Comparison of ENCODE assay signal across 12 cellular contexts in genomic region chr19:49557641-49558325, GRCh38. TPM values are rescaled to one million over a fixed set of nuclear protein-coding genes. Genes with fewer than 3 reads are reported as not detected.
DNase-seq lines count a peak whose midpoint lies in the region; ATAC-seq, FAIRE-seq and TF ChIP-seq lines count a peak whose summit lies in the region.
"Had no signal": no experiment of that assay in that cellular context is flagged by ENCODE, and none has a peak within 500 bp of the region (broad histone marks: within the 10 kb centered on the region; RNA-seq: fewer than 3 reads in every experiment).

No MANE protein-coding gene starts in this region.

- peak overlapping the region; percentile 84 for H3K4me3 Mint-ChIP-seq in activated CD4-positive, alpha-beta T cell treated with anti-CD3 and anti-CD28 coated beads, Interleukin-2, amount 10 ng/mL, durations not matched to agents 7 days and 5 days
- H3K4me3 Mint-ChIP-seq in activated T-helper 17 cell treated with anti-CD3 and anti-CD28 coated beads, Interleukin-2, amount 50 U/mL, for 72 hours: peak overlapping the region; percentile 92
- no peak overlapping the region for H3K4me3 Mint-ChIP-seq in progenitor cell of endocrine pancreas (ENCODE audit: low read depth)

- no peak for TF ChIP-seq CTCF in progenitor cell of endocrine pancreas (IDR thresholded peaks at IDR 0.05; ENCODE audit: unreplicated experiment)

- H3K9me3 Mint-ChIP-seq in activated CD4-positive, alpha-beta T cell treated with anti-CD3 and anti-CD28 coated beads, Interleukin-2, amount 10 ng/mL, durations not matched to agents 7 days and 5 days: no peaks in the 10 kb centered on the region
- H3K9me3 Mint-ChIP-seq in activated T-helper 17 cell treated with anti-CD3 and anti-CD28 coated beads, Interleukin-2, amount 50 U/mL, for 72 hours: no peaks in the 10 kb centered on the region
- H3K9me3 Mint-ChIP-seq in progenitor cell of endocrine pancreas (ENCODE audit: low read depth): no peaks in the 10 kb centered on the region

- FAIRE-seq in frontal cortex (lab: Jason Lieb, UNC): no peak

- CTCF ChIA-PET in activated CD4-positive, alpha-beta T cell treated with anti-CD3 and anti-CD28 coated beads, Interleukin-2, amount 10 ng/mL, durations not matched to agents 7 days and 5 days (lab: Charles Lee): interaction anchor here (0.7 to 9.7 kb wide), 10 partner anchors 11 to 87 kb away, joined by 3 to 95 read pairs (median 4); partner anchors contain the start of gene RPS11

- no peak for ATAC-seq in activated T-helper 17 cell treated with anti-CD3 and anti-CD28 coated beads, Interleukin-2, amount 50 U/mL, for 72 hours (replicated peaks)
- ATAC-seq: activated CD4-positive, CD25-positive, alpha-beta regulatory T cell treated with anti-CD3 and anti-CD28 coated beads, Interleukin-2, amount 50 U/mL, for 24 hours had no signal

- peaks cover 84% of the 10 kb centered on the region for H3K4me1 Mint-ChIP-seq in activated CD4-positive, alpha-beta T cell treated with anti-CD3 and anti-CD28 coated beads, Interleukin-2, amount 10 ng/mL, durations not matched to agents 7 days and 5 days
- H3K4me1 Mint-ChIP-seq in activated T-helper 17 cell treated with anti-CD3 and anti-CD28 coated beads, Interleukin-2, amount 50 U/mL, for 72 hours: peaks cover 52% of the 10 kb centered on the region
- peaks cover 27% of the 10 kb centered on the region for H3K4me1 Mint-ChIP-seq in progenitor cell of endocrine pancreas (ENCODE audit: low read depth)

- POLR2A ChIA-PET in activated CD4-positive, alpha-beta T cell treated with anti-CD3 and anti-CD28 coated beads, Interleukin-2, amount 10 ng/mL, durations not matched to agents 7 days and 5 days (lab: Charles Lee): no interaction called here

- DNase-seq in activated CD4-positive, alpha-beta T cell treated with anti-CD3 and anti-CD28 coated beads, Interleukin-2, amount 10 ng/mL, durations not matched to agents 7 days and 5 days: no peak
- no peak for DNase-seq in activated CD4-positive, alpha-beta T cell treated with anti-CD3 and anti-CD28 coated beads, Interleukin-2, amount 50 U/mL, for 48 hours
- DNase-seq in progenitor cell of endocrine pancreas (ENCODE audit: low spot score, unreplicated experiment) (no peak), OCI-M2 (lab: John Stamatoyannopoulos, UW; ENCODE audit: unreplicated experiment) (no peak), frontal cortex (ENCODE audit: low spot score in 2 of 2) (no peak)
- DNase-seq: central memory CD4-positive, alpha-beta T cell; COR-L47; GM23248; OCI-M1; thyroid gland had no signal

- peak overlapping the region; percentile 74 for H3K27ac Mint-ChIP-seq in activated CD4-positive, alpha-beta T cell treated with anti-CD3 and anti-CD28 coated beads, Interleukin-2, amount 10 ng/mL, durations not matched to agents 7 days and 5 days
- peak overlapping the region; percentile 73 for H3K27ac Mint-ChIP-seq in activated T-helper 17 cell treated with anti-CD3 and anti-CD28 coated beads, Interleukin-2, amount 50 U/mL, for 72 hours
- H3K27ac Mint-ChIP-seq in progenitor cell of endocrine pancreas: peak overlapping the region; percentile 89

- no peaks in the 10 kb centered on the region for H3K27me3 Mint-ChIP-seq in activated CD4-positive, alpha-beta T cell treated with anti-CD3 and anti-CD28 coated beads, Interleukin-2, amount 10 ng/mL, durations not matched to agents 7 days and 5 days
- no peaks in the 10 kb centered on the region for H3K27me3 Mint-ChIP-seq in activated T-helper 17 cell treated with anti-CD3 and anti-CD28 coated beads, Interleukin-2, amount 50 U/mL, for 72 hours
- no peaks in the 10 kb centered on the region for H3K27me3 Mint-ChIP-seq in progenitor cell of endocrine pancreas

- H3K36me3 Mint-ChIP-seq in activated CD4-positive, alpha-beta T cell treated with anti-CD3 and anti-CD28 coated beads, Interleukin-2, amount 10 ng/mL, durations not matched to agents 7 days and 5 days (ENCODE audit: low read depth): peaks cover 75% of the 10 kb centered on the region
- peaks cover 75% of the 10 kb centered on the region for H3K36me3 Mint-ChIP-seq in activated T-helper 17 cell treated with anti-CD3 and anti-CD28 coated beads, Interleukin-2, amount 50 U/mL, for 72 hours (ENCODE audit: low read depth)
- peaks cover 26% of the 10 kb centered on the region for H3K36me3 Mint-ChIP-seq in progenitor cell of endocrine pancreas (ENCODE audit: insufficient read depth)

RNA-seq across cellular contexts. Expression of gene NOSIP, which starts 22.6 kb away (rescaled TPM):
- total RNA-seq in activated CD4-positive, alpha-beta T cell treated with anti-CD3 and anti-CD28 coated beads, Interleukin-2, amount 10 ng/mL, durations not matched to agents 7 days and 5 days: 100 to 1,000 TPM; 288 TPM
- total RNA-seq in activated T-helper 17 cell treated with anti-CD3 and anti-CD28 coated beads, Interleukin-2, amount 50 U/mL, for 72 hours: 100 to 1,000 TPM; 101 to 103 TPM
- total RNA-seq in progenitor cell of endocrine pancreas: 75.0 and 82.1 TPM in 2 replicates
- 33.4 TPM for total RNA-seq in frontal cortex

RNA-seq across cellular contexts. Expression of gene PRRG2, which starts 23.3 kb away (rescaled TPM):
- 1 to 10 TPM; 1.1 TPM for total RNA-seq in activated CD4-positive, alpha-beta T cell treated with anti-CD3 and anti-CD28 coated beads, Interleukin-2, amount 10 ng/mL, durations not matched to agents 7 days and 5 days
- total RNA-seq in activated T-helper 17 cell treated with anti-CD3 and anti-CD28 coated beads, Interleukin-2, amount 50 U/mL, for 72 hours: 10 to 100 TPM in 1 of 2 donors, 1 to 10 TPM in 1; 3.8 to 12.3 TPM
- total RNA-seq in progenitor cell of endocrine pancreas (6.8 and 8.3 TPM in 2 replicates), frontal cortex (0.41 TPM)
- total RNA-seq: GM23248 had no signal

RNA-seq across cellular contexts. Expression of gene RCN3, which starts 30.0 kb away (rescaled TPM):
- 1 to 10 TPM; 4.2 TPM for total RNA-seq in activated CD4-positive, alpha-beta T cell treated with anti-CD3 and anti-CD28 coated beads, Interleukin-2, amount 10 ng/mL, durations not matched to agents 7 days and 5 days
- 10 to 100 TPM in 1 of 2 donors, 1 to 10 TPM in 1; 1.2 to 11.8 TPM for total RNA-seq in activated T-helper 17 cell treated with anti-CD3 and anti-CD28 coated beads, Interleukin-2, amount 50 U/mL, for 72 hours
- total RNA-seq in progenitor cell of endocrine pancreas (43.4 and 58.0 TPM in 2 replicates), frontal cortex (2.4 TPM)

RNA-seq across cellular contexts. Expression of gene PRR12, which starts 33.2 kb away (rescaled TPM):
- total RNA-seq in activated CD4-positive, alpha-beta T cell treated with anti-CD3 and anti-CD28 coated beads, Interleukin-2, amount 10 ng/mL, durations not matched to agents 7 days and 5 days: 10 to 100 TPM; 41.5 to 45.9 TPM
- total RNA-seq in activated T-helper 17 cell treated with anti-CD3 and anti-CD28 coated beads, Interleukin-2, amount 50 U/mL, for 72 hours: 10 to 100 TPM; 27.2 to 27.8 TPM
- 61.2 and 64.5 TPM in 2 replicates for total RNA-seq in progenitor cell of endocrine pancreas
- total RNA-seq in frontal cortex: 5.7 TPM

RNA-seq across cellular contexts. Expression of gene FCGRT, which starts 45.3 kb away (rescaled TPM):
- 10 to 100 TPM; 25.0 to 27.4 TPM for total RNA-seq in activated CD4-positive, alpha-beta T cell treated with anti-CD3 and anti-CD28 coated beads, Interleukin-2, amount 10 ng/mL, durations not matched to agents 7 days and 5 days
- 10 to 100 TPM; 11.1 to 15.8 TPM for total RNA-seq in activated T-helper 17 cell treated with anti-CD3 and anti-CD28 coated beads, Interleukin-2, amount 50 U/mL, for 72 hours
- total RNA-seq in progenitor cell of endocrine pancreas (153 and 169 TPM in 2 replicates), frontal cortex (13.0 TPM)
